In the genomic region with DNA sequence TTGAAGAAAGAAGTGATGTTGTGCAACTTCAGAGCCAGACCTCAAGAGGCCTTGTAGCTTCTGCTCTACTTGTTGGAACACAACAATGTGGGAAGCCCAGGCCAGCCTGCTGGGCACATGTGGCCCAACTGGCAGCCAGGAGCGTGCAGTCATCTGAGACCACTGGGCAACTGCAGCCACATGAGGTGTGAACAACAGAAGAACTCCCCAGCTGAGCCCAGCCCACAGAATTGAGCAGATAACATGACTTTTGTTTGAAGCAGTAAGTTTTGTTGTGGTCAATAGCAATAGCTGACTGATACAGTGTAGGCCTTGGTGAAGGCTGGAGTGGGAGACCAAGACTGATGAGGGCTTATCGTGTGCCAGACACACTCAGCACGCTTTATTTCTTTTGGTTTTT, we compare ENCODE assay signal across 33 cellular contexts. TPM values are rescaled to one million over a fixed set of nuclear protein-coding genes. Genes with fewer than 3 reads are reported as not detected.
"Had no signal": no experiment of that assay in that cellular context is flagged by ENCODE, and none has a peak within 500 bp of the region (broad histone marks: within the 10 kb centered on the region; RNA-seq: fewer than 3 reads in every experiment).

No MANE protein-coding gene starts in this region.

- H3K9me3 ChIP-seq: esophagus squamous epithelium, gastrocnemius medialis, heart right ventricle, left lung, lower lobe of right lung had no signal

- ATAC-seq: esophagus mucosa; gastrocnemius medialis; heart right ventricle; left cardiac atrium; left lung; left ventricle myocardium superior; lower lobe of right lung; naive thymus-derived CD4-positive, alpha-beta T cell had no signal

- H3K27ac ChIP-seq: coronary artery, dorsolateral prefrontal cortex, epithelial cell of prostate, esophagus squamous epithelium, gastrocnemius medialis, heart right ventricle, left lung, lower lobe of right lung had no signal

- H3K27me3 ChIP-seq: dorsolateral prefrontal cortex, esophagus squamous epithelium, gastrocnemius medialis, heart right ventricle, left lung had no signal

- H3K4me3 ChIP-seq: coronary artery, dorsolateral prefrontal cortex, esophagus squamous epithelium, gastrocnemius medialis, heart right ventricle, left lung, lower lobe of right lung had no signal

- DNase-seq: dermis blood vessel endothelial cell; dorsolateral prefrontal cortex; effector CD4-positive, alpha-beta T cell; effector memory CD4-positive, alpha-beta T cell; erythroblast; esophagus squamous epithelium; foreskin fibroblast; foreskin melanocyte; gastrocnemius medialis; glutamatergic neuron; head of caudate nucleus; heart right ventricle; hippocampal formation; left cardiac atrium; left lung; left ventricle myocardium superior; lower lobe of right lung; mesenchymal stem cell; naive thymus-derived CD4-positive, alpha-beta T cell had no signal

- H3K36me3 ChIP-seq: esophagus squamous epithelium, gastrocnemius medialis, lower lobe of right lung had no signal

- H3K4me1 ChIP-seq: lower lobe of right lung had no signal

- FAIRE-seq: colon, endothelial cell of umbilical vein, islet of Langerhans, keratinocyte had no signal

RNA-seq across cellular contexts. Expression of gene ADAM33, which starts 8.6 kb away (rescaled TPM):
- total RNA-seq: glomerular endothelial cell had no signal
- polyA plus RNA-seq: keratinocyte; naive thymus-derived CD4-positive, alpha-beta T cell had no signal

RNA-seq across cellular contexts. Expression of gene SIGLEC1, which starts 22.0 kb away (rescaled TPM):
- total RNA-seq: dermis blood vessel endothelial cell, endothelial cell of umbilical vein, glomerular endothelial cell, kidney epithelial cell, lung microvascular endothelial cell had no signal
- polyA plus RNA-seq: endothelial cell of umbilical vein; keratinocyte; naive thymus-derived CD4-positive, alpha-beta T cell had no signal

RNA-seq across cellular contexts. Expression of gene GFRA4, which starts 27.2 kb away (rescaled TPM):
- total RNA-seq: dermis blood vessel endothelial cell; endothelial cell of umbilical vein; esophagus mucosa; esophagus squamous epithelium; gastrocnemius medialis; glomerular endothelial cell; heart right ventricle; kidney epithelial cell; left cardiac atrium; left lung; left ventricle myocardium superior; lower leg skin; lower lobe of right lung; lung microvascular endothelial cell; mesenteric fat pad; mesothelial cell of epicardium; mucosa of gallbladder; naive thymus-derived CD4-positive, alpha-beta T cell had no signal
- polyA plus RNA-seq: endothelial cell of umbilical vein; heart right ventricle; keratinocyte; naive thymus-derived CD4-positive, alpha-beta T cell had no signal

RNA-seq across cellular contexts. Expression of gene HSPA12B, which starts 42.1 kb away (rescaled TPM):
- total RNA-seq: naive thymus-derived CD4-positive, alpha-beta T cell had no signal
- polyA plus RNA-seq: keratinocyte had no signal
